8 cellular contexts compared by ENCODE assay signal in the genomic region with DNA sequence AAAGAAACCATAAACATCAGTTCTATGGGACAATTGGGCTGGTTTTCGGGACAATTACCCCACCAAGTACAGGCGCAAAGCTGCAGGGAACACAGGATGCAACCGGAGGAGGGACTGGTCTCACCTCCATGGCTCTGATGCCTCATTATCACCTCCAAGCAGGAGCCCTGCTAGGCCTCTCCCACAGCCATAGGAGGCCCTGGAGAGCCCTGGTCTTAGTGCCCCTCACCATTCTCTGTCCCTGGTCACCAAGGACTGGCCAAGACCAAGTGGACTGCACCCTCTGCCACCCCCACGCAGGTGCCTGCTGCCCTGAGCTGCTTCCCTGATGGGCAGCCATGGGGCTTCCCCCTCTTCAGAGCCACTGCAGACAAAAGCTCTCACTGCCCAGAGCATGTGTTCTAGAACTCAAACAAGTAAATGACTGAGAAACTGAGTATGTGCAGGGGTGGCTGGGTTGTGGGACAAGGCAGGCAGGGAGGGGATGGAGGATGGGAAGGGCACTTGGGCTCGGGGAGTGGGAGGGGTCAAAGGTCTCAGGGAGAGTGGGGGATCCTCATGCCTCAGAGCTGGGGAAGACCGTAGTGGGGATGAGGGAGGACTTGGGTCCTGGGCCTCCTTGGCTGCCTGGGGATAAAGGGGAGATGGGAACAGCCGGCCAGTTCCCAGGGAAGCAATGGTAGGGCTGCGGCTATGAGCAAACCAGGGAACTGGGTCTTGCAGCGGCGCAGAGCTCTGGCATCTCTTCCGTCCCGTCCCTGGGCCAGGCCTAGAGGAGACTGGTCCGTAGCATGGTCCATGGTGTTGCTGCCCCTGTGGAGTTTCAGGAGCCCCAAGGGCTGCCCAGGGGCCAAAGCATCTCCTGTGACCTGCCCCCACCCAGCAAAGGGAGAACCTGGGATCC.
"Had no signal": no experiment of that assay in that cellular context is flagged by ENCODE, and none has a peak within 500 bp of the region (broad histone marks: within the 10 kb centered on the region; RNA-seq: fewer than 3 reads in every experiment).

No MANE protein-coding gene starts in this region.

- FAIRE-seq: H1, H54 had no signal

- H3K4me3 Mint-ChIP-seq: GM23338, H9 had no signal

- H3K36me3 Mint-ChIP-seq: IgD-negative memory B cell had no signal

- H3K27ac Mint-ChIP-seq: GM23338, H9 had no signal

- H3K4me2 ChIP-seq: GM23338 had no signal

- H3K4me3 ChIP-seq: GM23338 had no signal

- ATAC-seq: GM23338 had no signal

- DNase-seq: H9, HCEC 1CT, KBM-7 had no signal

- H2AFZ ChIP-seq: GM23338 had no signal

- H3K27ac ChIP-seq: HL-60 had no signal
